In the genomic region with DNA sequence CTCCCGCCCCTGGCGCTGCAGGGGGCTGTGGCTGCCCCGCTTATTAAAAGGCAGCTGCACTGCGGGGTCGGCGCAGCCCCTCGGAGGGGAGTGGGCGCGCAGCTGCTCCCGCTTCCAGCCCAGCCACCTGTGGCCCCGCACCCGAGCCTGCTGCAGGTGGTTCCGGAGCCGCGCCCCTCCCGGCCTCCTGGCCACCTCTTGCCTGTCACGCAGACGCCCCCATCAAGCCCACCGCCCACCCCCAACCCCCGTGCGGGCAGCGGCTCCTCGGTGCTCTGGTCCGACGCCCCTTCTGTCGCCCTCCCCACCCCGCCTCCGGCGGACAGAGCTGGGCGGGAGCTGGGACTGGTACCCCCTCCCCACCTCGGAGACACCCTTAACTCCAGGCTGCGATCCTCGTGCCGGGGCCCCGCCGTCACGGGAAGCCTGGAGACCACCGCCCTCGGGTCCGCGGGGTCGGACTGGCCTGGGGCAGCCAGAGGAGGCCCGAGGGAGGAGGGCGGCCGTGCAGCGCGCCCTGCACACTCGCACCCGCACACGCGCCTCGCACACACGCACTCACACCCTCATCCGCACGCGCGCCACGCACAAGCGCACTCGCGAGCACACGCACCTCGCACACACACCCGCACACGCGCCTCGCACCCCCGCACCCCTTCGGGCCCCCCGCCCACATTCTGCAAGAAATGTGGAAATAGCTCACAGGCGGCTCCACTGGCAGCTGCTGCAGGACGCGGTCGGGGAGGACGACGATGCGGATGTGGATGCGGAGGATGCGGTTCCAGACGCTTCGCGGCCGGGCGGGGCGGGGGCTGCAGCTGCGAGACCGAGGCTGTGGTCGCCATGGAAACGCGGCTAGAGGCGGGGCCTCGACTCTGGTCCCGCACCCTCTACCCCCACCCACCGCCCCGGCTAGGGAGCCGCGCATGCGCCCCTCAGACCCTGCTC, we compare ENCODE assay signal across 9 cellular contexts. TPM values are rescaled to one million over a fixed set of nuclear protein-coding genes. Genes with fewer than 3 reads are reported as not detected.
DNase-seq lines count a peak whose midpoint lies in the region; ATAC-seq and TF ChIP-seq lines count a peak whose summit lies in the region.
"Had no signal": no experiment of that assay in that cellular context is flagged by ENCODE, and none has a peak within 500 bp of the region (broad histone marks: within the 10 kb centered on the region; RNA-seq: fewer than 3 reads in every experiment).

A gene with protein sequence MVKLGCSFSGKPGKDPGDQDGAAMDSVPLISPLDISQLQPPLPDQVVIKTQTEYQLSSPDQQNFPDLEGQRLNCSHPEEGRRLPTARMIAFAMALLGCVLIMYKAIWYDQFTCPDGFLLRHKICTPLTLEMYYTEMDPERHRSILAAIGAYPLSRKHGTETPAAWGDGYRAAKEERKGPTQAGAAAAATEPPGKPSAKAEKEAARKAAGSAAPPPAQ (minus strand): TSS at position 766 of the 948 bp plus-strand sequence. CDS start 7,907 bp downstream, outside the sequence.

- H3K27me3 ChIP-seq in right atrium auricular region (peaks cover 23 to 29% of the 10 kb centered on the region in 2 donors), esophagus squamous epithelium (peaks cover 8 to 92% (median 26%) of the 10 kb centered on the region in 4 donors), gastrocnemius medialis (peaks cover 69 to 86% (median 70%) of the 10 kb centered on the region in 3 donors)

- TF ChIP-seq POLR2A in esophagus squamous epithelium (IDR thresholded peaks at IDR 0.05) (no peak), gastrocnemius medialis (IDR thresholded peaks at IDR 0.05) (no peak)

- WGBS in esophagus squamous epithelium, 2 donors = 2 to 4% methylated on average over 9 to 12 of the region's 98 CpGs

- H3K36me3 ChIP-seq in right atrium auricular region (no peaks in the 10 kb centered on the region), esophagus squamous epithelium (no peaks in the 10 kb centered on the region), gastrocnemius medialis (no peaks in the 10 kb centered on the region)

- H3K4me1 ChIP-seq in right atrium auricular region = peaks cover 0 to 24% of the 10 kb centered on the region in 2 donors
- H3K4me1 ChIP-seq in esophagus squamous epithelium = peaks cover 18 to 25% (median 18%) of the 10 kb centered on the region in 3 donors
- peaks cover 5 to 15% of the 10 kb centered on the region in 2 donors for H3K4me1 ChIP-seq in gastrocnemius medialis

- no peaks in the 10 kb centered on the region for H3K9me3 ChIP-seq in right atrium auricular region
- no peaks in the 10 kb centered on the region for H3K9me3 ChIP-seq in esophagus squamous epithelium
- no peaks in the 10 kb centered on the region for H3K9me3 ChIP-seq in gastrocnemius medialis

- DNase-seq in Right ventricle myocardium superior (peak; percentile 53), right atrium auricular region (ENCODE audit: low spot score) (no peak), activated T-cell treated with anti-CD3 and anti-CD28 coated beads for 48 hours (ENCODE audit: low read depth) (peak; percentile 44), esophagus squamous epithelium (lab: John Stamatoyannopoulos, UW) (no peak), gastrocnemius medialis (no peak), EL (no peak), ureter (ENCODE audit: low spot score) (no peak)

- TF ChIP-seq CTCF in right atrium auricular region (IDR thresholded peaks at IDR 0.05) (no peak), esophagus squamous epithelium (IDR thresholded peaks at IDR 0.05) (no peak), gastrocnemius medialis (IDR thresholded peaks at IDR 0.05 in 4 of 5, conservative IDR thresholded peaks at IDR 0.05 in 1 of 5) (no peak)

- H3K4me3 ChIP-seq in right atrium auricular region = peak within 1 kb of the TSS in 1 of 2 donors; percentile 49
- peak within 1 kb of the TSS; percentile 9 to 56 (median 38) for H3K4me3 ChIP-seq in esophagus squamous epithelium
- peak within 1 kb of the TSS in 3 of 4 donors; percentile 27 to 48 (median 36) for H3K4me3 ChIP-seq in gastrocnemius medialis

- in situ Hi-C loops in gastrocnemius medialis (cut with MboI; ENCODE audit: low sequenced_read_pairs in 4 of 4) = no loop called here

- no peak for ATAC-seq in Right ventricle myocardium superior (ENCODE audit: poor library complexity)
- no peak for ATAC-seq in gastrocnemius medialis
- no peak for ATAC-seq in GM19395 (IDR thresholded peaks at IDR 0.05; ENCODE audit: unreplicated experiment)

- intact Hi-C loops in Right ventricle myocardium superior (cut with DNase I) = no loop called here
- intact Hi-C loops in esophagus squamous epithelium (cut with DNase I) = no loop called here
- intact Hi-C loops in gastrocnemius medialis (cut with DNase I; ENCODE audit: low total_unique reads) = no loop called here

- no peak within 1 kb of the TSS for H3K27ac ChIP-seq in right atrium auricular region
- H3K27ac ChIP-seq in esophagus squamous epithelium = peak within 1 kb of the TSS in 1 of 4 donors; percentile 17
- no peak within 1 kb of the TSS for H3K27ac ChIP-seq in gastrocnemius medialis

RNA-seq across cellular contexts. Expression of the gene that starts here (rescaled TPM):
- total RNA-seq in Right ventricle myocardium superior (not detected), right atrium auricular region (under 1 TPM in 1 of 2 donors, not detected in 1; 0.98 TPM), esophagus squamous epithelium (not detected), gastrocnemius medialis (not detected), ureter (not detected)
- total RNA-seq: T-helper 2 cell treated with Interferon-gamma antibody and Interleukin-4, amounts not matched to agents 100 ng/mL and 5 ng/mL, for 36 hours had no signal

Comparison
In these comparisons a context has a peak if more than half of its experiments do, and no peak if none do; other contexts are left out.
1. Peak in DNase-seq in Right ventricle myocardium superior; RNA of the gene not detected or under 1 TPM.